27 cellular contexts compared by ENCODE assay signal in the genomic region with DNA sequence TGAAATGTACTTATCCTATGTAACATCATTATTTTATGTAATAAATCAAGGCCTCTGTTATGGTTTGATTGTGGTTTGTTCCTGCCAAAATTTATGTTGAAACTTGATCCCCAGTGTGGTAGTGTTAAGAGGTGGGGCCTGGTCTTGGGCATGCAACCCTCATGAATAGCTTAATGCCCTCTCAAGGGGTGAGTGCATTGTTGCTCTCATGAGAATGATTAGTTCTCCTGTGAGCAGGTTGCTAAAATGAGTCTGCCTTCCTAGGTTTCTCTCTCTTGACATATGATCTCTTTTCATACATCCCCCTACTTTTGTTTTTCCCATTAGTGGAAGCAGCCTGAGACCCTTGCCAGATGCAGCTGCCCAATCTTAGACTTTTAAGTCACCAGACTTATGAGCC.
DNase-seq lines count a peak whose midpoint lies in the region; ATAC-seq and TF ChIP-seq lines count a peak whose summit lies in the region.
"Had no signal": no experiment of that assay in that cellular context is flagged by ENCODE, and none has a peak within 500 bp of the region (broad histone marks: within the 10 kb centered on the region; RNA-seq: fewer than 3 reads in every experiment).

No MANE protein-coding gene starts in this region.

- H3K27ac Mint-ChIP-seq in WTC11: no peak overlapping the region; the same call in 1 of the 2 replicates
- H3K27ac Mint-ChIP-seq: activated CD4-positive, alpha-beta memory T cell treated with anti-CD3 and anti-CD28 coated beads for 36 hours; effector memory CD8-positive, alpha-beta T cell; stimulated activated naive B cell treated with anti-CD40 and anti-IgM and Interleukin-4, amounts not matched to agents 10 μg/mL and 1 μg/mL and 100 μg/mL, for 72 hours; T-helper 1 cell treated with Interleukin-12 subunit alpha and Interleukin-12 subunit beta and Interleukin-4 antibody, amounts not matched to agents 30 μg/mL and 1 μg/mL, for 36 hours; type B pancreatic cell had no signal

- no peak overlapping the region for H3K4me3 Mint-ChIP-seq in WTC11
- H3K4me3 Mint-ChIP-seq: activated CD4-positive, alpha-beta memory T cell treated with anti-CD3 and anti-CD28 coated beads for 36 hours; central memory CD8-positive, alpha-beta T cell; effector memory CD8-positive, alpha-beta T cell; stimulated activated naive B cell treated with anti-CD40 and anti-IgM and Interleukin-4, amounts not matched to agents 10 μg/mL and 1 μg/mL and 100 μg/mL, for 72 hours; T-helper 1 cell treated with Interleukin-12 subunit alpha and Interleukin-12 subunit beta and Interleukin-4 antibody, amounts not matched to agents 30 μg/mL and 1 μg/mL, for 36 hours; type B pancreatic cell had no signal

- TF ChIP-seq CTCF in WTC11 (IDR thresholded peaks at IDR 0.05): no peak
- TF ChIP-seq CTCF in foreskin keratinocyte (conservative IDR thresholded peaks at IDR 0.05): no peak

- DNase-seq in NCI-H1092 (lab: John Stamatoyannopoulos, UW) (peak; percentile 62), NCI-H1436 treated with DMSO at 0.1 percent for 48 hours (lab: John Stamatoyannopoulos, UW) (peak; percentile 93), NCI-H345 treated with DMSO at 0.1 percent for 48 hours (lab: John Stamatoyannopoulos, UW; ENCODE audit: unreplicated experiment) (peak; percentile 13), WTC11 (ENCODE audit: low spot score) (no peak), medulla oblongata (ENCODE audit: extremely low spot score) (no peak), foreskin keratinocyte (no peak)
- DNase-seq: activated CD4-positive, alpha-beta memory T cell treated with anti-CD3 and anti-CD28 coated beads for 36 hours; activated naive CD4-positive, alpha-beta T cell; adrenal gland; COR-L47; DMS79 treated with DMSO at 0.1 percent for 48 hours; effector memory CD8-positive, alpha-beta T cell; GF-D8; Kasumi-1; left lung; NK-92 treated with Interleukin-12 subunit alpha and Interleukin-12 subunit beta, amount 100 ng/mL, for 24 hours; PC-3; SK-N-SH; small intestine; stimulated activated naive B cell treated with anti-CD40 and anti-IgM and Interleukin-4, amounts not matched to agents 10 μg/mL and 1 μg/mL and 100 μg/mL, for 72 hours had no signal

- CTCF ChIA-PET in WTC11 (lab: Charles Lee): no interaction called here

- H3K27me3 ChIP-seq in foreskin keratinocyte: no peaks in the 10 kb centered on the region
- H3K27me3 ChIP-seq: adrenal gland, BLaER1, left lung had no signal

- H3K9me3 Mint-ChIP-seq in WTC11: no peaks in the 10 kb centered on the region
- H3K9me3 Mint-ChIP-seq: activated CD4-positive, alpha-beta memory T cell treated with anti-CD3 and anti-CD28 coated beads for 36 hours; type B pancreatic cell had no signal

- no peaks in the 10 kb centered on the region for H3K4me1 ChIP-seq in foreskin keratinocyte
- H3K4me1 ChIP-seq: adrenal gland, BLaER1, left lung had no signal

- no peaks in the 10 kb centered on the region for H3K27me3 Mint-ChIP-seq in WTC11 (ENCODE audit: low read depth)
- H3K27me3 Mint-ChIP-seq: activated CD4-positive, alpha-beta memory T cell treated with anti-CD3 and anti-CD28 coated beads for 36 hours; central memory CD8-positive, alpha-beta T cell; effector memory CD8-positive, alpha-beta T cell; stimulated activated naive B cell treated with anti-CD40 and anti-IgM and Interleukin-4, amounts not matched to agents 10 μg/mL and 1 μg/mL and 100 μg/mL, for 72 hours; type B pancreatic cell had no signal

- peak; percentile 79 for ATAC-seq in WTC11
- no peak for ATAC-seq in HG03095 (IDR thresholded peaks at IDR 0.05; ENCODE audit: unreplicated experiment)
- ATAC-seq in foreskin keratinocyte: no peak
- ATAC-seq: activated CD4-positive, CD25-positive, alpha-beta regulatory T cell treated with anti-CD3 and anti-CD28 coated beads, Interleukin-2, amount 50 U/mL, for 24 hours; effector memory CD8-positive, alpha-beta T cell; HCT116; left lung; PC-3; stimulated activated naive B cell treated with anti-CD40 and anti-IgM and Interleukin-4, amounts not matched to agents 10 μg/mL and 1 μg/mL and 100 μg/mL, for 72 hours had no signal

- no peaks in the 10 kb centered on the region for H3K36me3 Mint-ChIP-seq in WTC11
- H3K36me3 Mint-ChIP-seq: activated CD4-positive, alpha-beta memory T cell treated with anti-CD3 and anti-CD28 coated beads for 36 hours; stimulated activated naive B cell treated with anti-CD40 and anti-IgM and Interleukin-4, amounts not matched to agents 10 μg/mL and 1 μg/mL and 100 μg/mL, for 72 hours; type B pancreatic cell had no signal

- peaks cover 24% of the 10 kb centered on the region for H3K4me1 Mint-ChIP-seq in WTC11
- H3K4me1 Mint-ChIP-seq: central memory CD8-positive, alpha-beta T cell; stimulated activated naive B cell treated with anti-CD40 and anti-IgM and Interleukin-4, amounts not matched to agents 10 μg/mL and 1 μg/mL and 100 μg/mL, for 72 hours had no signal

- POLR2A ChIA-PET in WTC11 (lab: Charles Lee): no interaction called here

- H3K27ac ChIP-seq in foreskin keratinocyte: no peak overlapping the region
- H3K27ac ChIP-seq: adrenal gland, BLaER1, left lung had no signal

TF ChIP-seq in WTC11, 78 proteins besides CTCF, POLR2A, EP300 and RAD21:
- TF ChIP-seq, protein P1, sequence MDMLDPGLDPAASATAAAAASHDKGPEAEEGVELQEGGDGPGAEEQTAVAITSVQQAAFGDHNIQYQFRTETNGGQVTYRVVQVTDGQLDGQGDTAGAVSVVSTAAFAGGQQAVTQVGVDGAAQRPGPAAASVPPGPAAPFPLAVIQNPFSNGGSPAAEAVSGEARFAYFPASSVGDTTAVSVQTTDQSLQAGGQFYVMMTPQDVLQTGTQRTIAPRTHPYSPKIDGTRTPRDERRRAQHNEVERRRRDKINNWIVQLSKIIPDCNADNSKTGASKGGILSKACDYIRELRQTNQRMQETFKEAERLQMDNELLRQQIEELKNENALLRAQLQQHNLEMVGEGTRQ (CRISPR knock-in tag; IDR thresholded peaks at IDR 0.05): no peak

Comparison
In these comparisons a context has a peak if more than half of its experiments do, and no peak if none do; other contexts are left out.
1. DNase-seq: peak in NCI-H1092 (single experiment), NCI-H1436 treated with DMSO at 0.1 percent for 48 hours (single experiment) and NCI-H345 treated with DMSO at 0.1 percent for 48 hours (single experiment); none in WTC11 (single experiment), medulla oblongata (single experiment) and foreskin keratinocyte (0 of 2).